ENCODE assay signal across 9 cellular contexts in the genomic region with DNA sequence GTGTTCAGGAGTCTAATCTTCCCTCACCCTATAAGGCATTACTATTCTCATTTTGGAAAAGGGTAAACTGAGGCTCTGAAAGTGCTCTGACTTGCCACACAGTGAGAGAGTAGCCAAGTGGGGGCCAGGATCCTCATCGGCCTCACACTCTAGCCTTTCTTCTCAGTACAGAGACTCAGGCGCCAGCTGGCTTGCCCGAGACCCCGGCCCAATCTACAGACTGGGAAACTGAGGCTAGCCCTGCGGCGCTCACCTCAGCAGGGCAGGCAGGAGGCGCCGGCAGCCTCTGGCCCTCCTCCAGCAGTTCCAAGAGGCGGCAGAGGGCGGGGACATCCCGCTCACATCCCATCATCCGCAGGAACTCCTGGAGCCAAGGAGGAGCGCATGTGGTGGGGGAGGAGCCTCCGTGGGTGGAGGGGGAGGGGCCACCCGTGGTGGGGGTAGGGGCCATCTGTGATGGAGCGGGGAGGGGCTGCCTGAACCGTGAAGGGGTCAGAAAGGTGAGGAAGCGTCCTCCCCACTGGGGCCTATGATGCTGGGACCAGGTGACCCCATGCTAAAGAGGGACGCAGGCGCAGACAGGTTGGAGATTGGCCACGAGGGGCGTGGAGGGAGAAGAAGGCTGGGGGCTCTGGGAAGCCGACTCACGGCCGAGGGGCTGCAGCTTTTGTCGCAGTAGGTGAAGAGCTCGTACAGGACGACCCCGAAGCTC. TPM values are rescaled to one million over a fixed set of nuclear protein-coding genes. Genes with fewer than 3 reads are reported as not detected.
A peak's percentile ranks its signal among the peaks of the same experiment; 100 is the strongest.
DNase-seq lines count a peak whose midpoint lies in the region; ATAC-seq lines count a peak whose summit lies in the region.
"Had no signal": no experiment of that assay in that cellular context is flagged by ENCODE, and none has a peak within 500 bp of the region (broad histone marks: within the 10 kb centered on the region; RNA-seq: fewer than 3 reads in every experiment).

No MANE protein-coding gene starts in this region.

- DNase-seq in DMS79 treated with DMSO at 0.1 percent for 48 hours (lab: John Stamatoyannopoulos, UW) = peak; percentile 20
- peak; percentile 82 for DNase-seq in NCI-H2196 treated with DMSO at 0.1 percent for 48 hours (lab: John Stamatoyannopoulos, UW; ENCODE audit: unreplicated experiment)
- peak; percentile 86 for DNase-seq in ecto neural progenitor cell (ENCODE audit: low spot score)
- DNase-seq in occipital lobe (lab: John Stamatoyannopoulos, UW) = peak; percentile 32
- DNase-seq in NK-92 treated with Interleukin-12 subunit alpha and Interleukin-12 subunit beta, amount 100 ng/mL, for 24 hours (lab: John Stamatoyannopoulos, UW) = no peak
- no peak for DNase-seq in activated CD8-positive, alpha-beta memory T cell treated with anti-CD3 and anti-CD28 coated beads for 24 hours
- DNase-seq: right lobe of liver had no signal

- ATAC-seq in HG02885 (IDR thresholded peaks at IDR 0.05; ENCODE audit: poor library complexity, unreplicated experiment) (no peak), GM18873 (IDR thresholded peaks at IDR 0.05; ENCODE audit: low FRiP score, unreplicated experiment) (no peak)

RNA-seq across cellular contexts. Expression of a gene that starts 8.7 kb away (rescaled TPM):
- total RNA-seq in occipital lobe = not detected
- total RNA-seq: right lobe of liver had no signal

RNA-seq across cellular contexts. Expression of a gene that starts 17.8 kb away (rescaled TPM):
- 1.1 TPM for total RNA-seq in occipital lobe

RNA-seq across cellular contexts. Expression of a gene that starts 29.7 kb away (rescaled TPM):
- total RNA-seq in occipital lobe = 612 TPM

RNA-seq across cellular contexts. Expression of a gene that starts 35.1 kb away (rescaled TPM):
- not detected for total RNA-seq in occipital lobe

RNA-seq across cellular contexts. Expression of a gene that starts 41.7 kb away (rescaled TPM):
- total RNA-seq in occipital lobe = 1.9 TPM
- total RNA-seq: right lobe of liver had no signal

Comparison
In these comparisons a context has a peak if more than half of its experiments do, and no peak if none do; other contexts are left out.
1. DNase-seq: peak in DMS79 treated with DMSO at 0.1 percent for 48 hours (single experiment), NCI-H2196 treated with DMSO at 0.1 percent for 48 hours (single experiment), ecto neural progenitor cell (single experiment) and occipital lobe (single experiment); none in NK-92 treated with Interleukin-12 subunit alpha and Interleukin-12 subunit beta, amount 100 ng/mL, for 24 hours (single experiment) and activated CD8-positive, alpha-beta memory T cell treated with anti-CD3 and anti-CD28 coated beads for 24 hours (single experiment).